In genomic region chr12:9607816-9608215, GRCh38 we compare ENCODE assay signal across 17 cellular contexts. TPM values are rescaled to one million over a fixed set of nuclear protein-coding genes. Genes with fewer than 3 reads are reported as not detected.
DNase-seq lines count a peak whose midpoint lies in the region; ATAC-seq and TF ChIP-seq lines count a peak whose summit lies in the region.
"Had no signal": no experiment of that assay in that cellular context is flagged by ENCODE, and none has a peak within 500 bp of the region (broad histone marks: within the 10 kb centered on the region; RNA-seq: fewer than 3 reads in every experiment).

KLRB1 (minus strand) TSS chr12:9607916; CDS start chr12:9607839, 77 bp downstream.

- no peaks in the 10 kb centered on the region for H3K27me3 Mint-ChIP-seq in activated T-cell treated with anti-CD3 and anti-CD28 coated beads, Interleukin-2, amount 50 U/mL, for 4 hours (ENCODE audit: low read depth)
- H3K27me3 Mint-ChIP-seq in activated naive CD8-positive, alpha-beta T cell treated with anti-CD3 and anti-CD28 coated beads for 36 hours = no peaks in the 10 kb centered on the region
- H3K27me3 Mint-ChIP-seq in natural killer cell (ENCODE audit: low read depth in 2 of 2) = no peaks in the 10 kb centered on the region

- no peaks in the 10 kb centered on the region for H3K36me3 Mint-ChIP-seq in activated T-cell treated with anti-CD3 and anti-CD28 coated beads, Interleukin-2, amount 50 U/mL, for 4 hours (ENCODE audit: insufficient read depth)
- H3K36me3 Mint-ChIP-seq in activated naive CD8-positive, alpha-beta T cell treated with anti-CD3 and anti-CD28 coated beads for 36 hours = peaks cover 20% of the 10 kb centered on the region
- H3K36me3 Mint-ChIP-seq in natural killer cell = peaks cover 10% of the 10 kb centered on the region

- peaks cover 6% of the 10 kb centered on the region for H3K9me3 Mint-ChIP-seq in activated T-cell treated with anti-CD3 and anti-CD28 coated beads, Interleukin-2, amount 50 U/mL, for 4 hours
- peaks cover 17% of the 10 kb centered on the region for H3K9me3 Mint-ChIP-seq in activated naive CD8-positive, alpha-beta T cell treated with anti-CD3 and anti-CD28 coated beads for 36 hours
- H3K9me3 Mint-ChIP-seq in natural killer cell = no peaks in the 10 kb centered on the region

- no peak within 1 kb of the TSS for H3K27ac ChIP-seq in psoas muscle
- H3K27ac ChIP-seq: A549 had no signal

- H4K20me1 ChIP-seq in Loucy (ENCODE audit: insufficient read depth, low read length, poor library complexity, severe bottlenecking) = no peaks in the 10 kb centered on the region

- no peak for DNase-seq in activated T-cell treated with anti-CD3 and anti-CD28 coated beads, Interleukin-2, amount 50 U/mL, for 4 hours
- no peak for DNase-seq in activated T-cell treated with anti-CD3 and anti-CD28 coated beads, Interleukin-2, amount 50 U/mL, for 48 hours
- no peak for DNase-seq in activated naive CD8-positive, alpha-beta T cell treated with anti-CD3 and anti-CD28 coated beads for 36 hours
- DNase-seq in natural killer cell (no peak), psoas muscle (no peak)
- DNase-seq: AML-193, DMS 273 treated with DMSO at 0.1 percent for 48 hours, H7, Karpas-422, NCI-H187 treated with DMSO at 0.1 percent for 48 hours, NCI-H446, PC-3 had no signal

- TF ChIP-seq CTCF in Loucy (conservative IDR thresholded peaks at IDR 0.05; ENCODE audit: low read length) (no peak), natural killer cell (IDR thresholded peaks at IDR 0.05) (no peak), psoas muscle (IDR thresholded peaks at IDR 0.05) (no peak)

- no peaks in the 10 kb centered on the region for H3K27me3 ChIP-seq in Loucy (ENCODE audit: insufficient read depth, low read length, poor library complexity, severe bottlenecking)
- no peaks in the 10 kb centered on the region for H3K27me3 ChIP-seq in psoas muscle (ENCODE audit: insufficient read depth in 3 of 3, low read length in 2 of 3)

- H3F3A ChIP-seq in Loucy (ENCODE audit: low read depth) = no peaks in the 10 kb centered on the region

- H3K4me1 ChIP-seq in Loucy (ENCODE audit: insufficient read depth, low read length, poor library complexity, severe bottlenecking) (peaks cover 3% of the 10 kb centered on the region), psoas muscle (no peaks in the 10 kb centered on the region)
- H3K4me1 ChIP-seq: A549 had no signal

- H3K9ac ChIP-seq in Loucy (ENCODE audit: low read depth, low read length, poor library complexity, severe bottlenecking) = no peak within 1 kb of the TSS

- H3K4me1 Mint-ChIP-seq in activated T-cell treated with anti-CD3 and anti-CD28 coated beads, Interleukin-2, amount 50 U/mL, for 4 hours (ENCODE audit: low read depth) = peaks cover 64% of the 10 kb centered on the region
- peaks cover 15% of the 10 kb centered on the region for H3K4me1 Mint-ChIP-seq in activated naive CD8-positive, alpha-beta T cell treated with anti-CD3 and anti-CD28 coated beads for 36 hours
- peaks cover 69 to 78% of the 10 kb centered on the region in 2 donors for H3K4me1 Mint-ChIP-seq in natural killer cell

- H3K79me2 ChIP-seq in Loucy (ENCODE audit: insufficient read depth, low read length) = no peaks in the 10 kb centered on the region

- H3K36me3 ChIP-seq in Loucy (ENCODE audit: insufficient read depth, low read length) = no peaks in the 10 kb centered on the region
- no peaks in the 10 kb centered on the region for H3K36me3 ChIP-seq in psoas muscle (ENCODE audit: insufficient read depth in 1 of 2, low read depth in 1 of 2)

- H2AFZ ChIP-seq in Loucy (ENCODE audit: low read length) = peak within 1 kb of the TSS; percentile 34; the same call in 1 of the 2 replicates

- H3K9me2 ChIP-seq in Loucy (replicated peaks; ENCODE audit: low read depth, low read length) = no peaks in the 10 kb centered on the region

- no peak within 1 kb of the TSS for H3K4me2 ChIP-seq in Loucy (ENCODE audit: low read depth, low read length, poor library complexity, severe bottlenecking)
- H3K4me2 ChIP-seq: A549 had no signal

- H3K4me3 Mint-ChIP-seq in activated T-cell treated with anti-CD3 and anti-CD28 coated beads, Interleukin-2, amount 50 U/mL, for 4 hours = peak within 1 kb of the TSS; percentile 76
- H3K4me3 Mint-ChIP-seq in activated naive CD8-positive, alpha-beta T cell treated with anti-CD3 and anti-CD28 coated beads for 36 hours = no peak within 1 kb of the TSS
- peak within 1 kb of the TSS; percentile 97 for H3K4me3 Mint-ChIP-seq in natural killer cell

- intact Hi-C loops in natural killer cell (cut with micrococcal nuclease) = loop anchor here (1.0 to 2.0 kb wide), 2 partner anchors 11 to 41 kb away; no protein-coding TSS in a partner anchor
- intact Hi-C loops in psoas muscle (cut with DNase I) = no loop called here

- H3K4me3 ChIP-seq in Loucy (ENCODE audit: low read length, poor library complexity, severe bottlenecking) (no peak within 1 kb of the TSS), psoas muscle (no peak within 1 kb of the TSS)
- H3K4me3 ChIP-seq: A549 had no signal

- H3K9me3 ChIP-seq in Loucy (ENCODE audit: insufficient read depth, low read depth, low read length) (no peaks in the 10 kb centered on the region; the same call in 1 of the 2 replicates), psoas muscle (no peaks in the 10 kb centered on the region)
- H3K9me3 ChIP-seq: A549 had no signal

- no peak for ATAC-seq in activated T-cell treated with anti-CD3 and anti-CD28 coated beads, Interleukin-2, amount 50 U/mL, for 4 hours
- ATAC-seq in natural killer cell = peak in 1 of 3 donors; percentile 17
- ATAC-seq in GM18909 (IDR thresholded peaks at IDR 0.05; ENCODE audit: poor library complexity, unreplicated experiment) = no peak
- no peak for ATAC-seq in psoas muscle
- ATAC-seq in GM18867 (IDR thresholded peaks at IDR 0.05; ENCODE audit: unreplicated experiment) = no peak
- ATAC-seq: A549, PC-3 had no signal

- peak within 1 kb of the TSS; percentile 46 for H3K27ac Mint-ChIP-seq in activated naive CD8-positive, alpha-beta T cell treated with anti-CD3 and anti-CD28 coated beads for 36 hours
- peak within 1 kb of the TSS; percentile 91 to 97 for H3K27ac Mint-ChIP-seq in natural killer cell

RNA-seq across cellular contexts. Expression of gene KLRB1, which starts in this region (rescaled TPM):
- total RNA-seq in activated T-cell treated with anti-CD3 and anti-CD28 coated beads, Interleukin-2, amount 50 U/mL, for 4 hours = 1 to 10 TPM in 2 of 3 donors, under 1 TPM in 1; 0.56 to 2.2 (median 1.1) TPM
- total RNA-seq in activated naive CD8-positive, alpha-beta T cell treated with anti-CD3 and anti-CD28 coated beads for 36 hours = not detected
- total RNA-seq in natural killer cell = 100 to 1,000 TPM; 194 to 310 (median 216) TPM
- under 1 TPM in 2 of 4 donors, not detected in 2; 0.26 to 0.30 TPM for total RNA-seq in psoas muscle
- polyA plus RNA-seq in psoas muscle = under 1 TPM; 0.03 to 0.13 (median 0.05) TPM
- total RNA-seq: Daoy, H7, PC-3 had no signal
- polyA plus RNA-seq: A549 had no signal

Comparison
In these comparisons a context has a peak if more than half of its experiments do, and no peak if none do; other contexts are left out.
1. RNA of gene KLRB1 (total RNA-seq): 194 to 310 TPM in natural killer cell; 0.56 to 2.2 TPM in activated T-cell treated with anti-CD3 and anti-CD28 coated beads, Interleukin-2, amount 50 U/mL, for 4 hours, 0.26 to 0.30 TPM in psoas muscle and not detected in activated naive CD8-positive, alpha-beta T cell treated with anti-CD3 and anti-CD28 coated beads for 36 hours; every median in the first group is over 10 times any median in the second.